8 cellular contexts compared by ENCODE assay signal in the genomic region with DNA sequence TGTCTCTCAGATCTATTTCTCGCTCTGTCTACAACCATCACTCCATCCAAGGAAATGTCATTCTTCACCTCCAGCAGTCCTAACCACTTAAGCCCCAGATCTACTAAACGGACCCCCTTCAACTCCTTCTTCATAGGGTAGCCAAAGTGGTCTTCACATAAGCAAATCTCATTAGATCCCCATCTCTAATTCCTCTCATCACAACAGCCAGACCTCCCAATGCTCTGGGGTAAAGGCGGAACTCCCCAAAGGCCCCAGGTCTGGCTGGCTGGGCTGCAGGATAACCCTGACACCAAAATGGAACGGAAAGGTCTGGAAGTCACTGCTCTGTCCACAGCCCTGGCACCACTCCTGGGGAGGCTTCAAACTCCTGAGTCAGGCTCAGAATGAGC. TPM values are rescaled to one million over a fixed set of nuclear protein-coding genes. Genes with fewer than 3 reads are reported as not detected.
A peak's percentile ranks its signal among the peaks of the same experiment; 100 is the strongest.
DNase-seq lines count a peak whose midpoint lies in the region; ATAC-seq and TF ChIP-seq lines count a peak whose summit lies in the region.

No MANE protein-coding gene starts in this region.

- no peak for TF ChIP-seq CTCF in gastroesophageal sphincter (IDR thresholded peaks at IDR 0.05)

- TF ChIP-seq POLR2A in gastroesophageal sphincter (IDR thresholded peaks at IDR 0.05): no peak

- H3K4me3 ChIP-seq in GM23248: no peak overlapping the region
- H3K4me3 ChIP-seq in gastroesophageal sphincter: no peak overlapping the region
- H3K4me3 ChIP-seq in skeletal muscle tissue (ENCODE audit: low read length in 3 of 3): peak overlapping the region in 2 of 3 donors; percentile 33 to 46

- H3K27ac Mint-ChIP-seq in T-cell: peak overlapping the region; percentile 6 to 75

- no peaks in the 10 kb centered on the region; the same call in 1 of the 2 replicates for H4K20me1 ChIP-seq in GM23248 (ENCODE audit: insufficient read depth)

- H3K27ac ChIP-seq in GM23248 (0 out of 2 replicates have a peak overlapping the region, but pooled peaks have one; percentile 13), gastroesophageal sphincter (peak overlapping the region; percentile 0 to 82 (median 78)), skeletal muscle tissue (ENCODE audit: low read depth, low read length) (peak overlapping the region; percentile 94)

- peaks cover 49 to 52% (median 51%) of the 10 kb centered on the region in 3 donors for H3K4me1 Mint-ChIP-seq in T-cell

- no peaks in the 10 kb centered on the region for H3K9me3 Mint-ChIP-seq in T-cell

- peaks cover 4% of the 10 kb centered on the region for H3K36me3 Mint-ChIP-seq in T-cell

- H3K79me2 ChIP-seq in GM23248 (ENCODE audit: insufficient read depth): peaks cover 93% of the 10 kb centered on the region

- no peaks in the 10 kb centered on the region for H3K9me3 ChIP-seq in GM23248 (ENCODE audit: low read depth)
- no peaks in the 10 kb centered on the region for H3K9me3 ChIP-seq in gastroesophageal sphincter
- no peaks in the 10 kb centered on the region for H3K9me3 ChIP-seq in skeletal muscle tissue (ENCODE audit: control insufficient read depth in 3 of 3, low read length in 3 of 3)

- peak overlapping the region in 1 of 3 donors; percentile 1 for H3K4me3 Mint-ChIP-seq in T-cell

- ATAC-seq in T-cell (replicated peaks in 1 of 4) (no peak), gastroesophageal sphincter (no peak), HG03039 (IDR thresholded peaks at IDR 0.05; ENCODE audit: unreplicated experiment) (no peak), GM21390 (IDR thresholded peaks at IDR 0.05; ENCODE audit: unreplicated experiment) (no peak)

- H3K9me2 ChIP-seq in GM23248 (ENCODE audit: insufficient read depth): no peaks in the 10 kb centered on the region

- POLR2A ChIA-PET in T-cell (lab: Charles Lee): interaction anchor here in 1 of 2 donors (0.5 kb wide), 1 partner anchor 61 kb away, joined by 3 read pairs; no protein-coding TSS in a partner anchor

- CTCF ChIA-PET in T-cell (lab: Charles Lee): interaction anchor here in 1 of 2 donors (0.6 kb wide), 1 partner anchor 365 kb away, joined by 5 read pairs; no protein-coding TSS in a partner anchor

- no peak for DNase-seq in GM23248
- no peak for DNase-seq in T-cell
- no peak for DNase-seq in SIG-M5 treated with dmso at 0.1 percent for 504 hours (lab: John Stamatoyannopoulos, UW; ENCODE audit: unreplicated experiment)
- no peak for DNase-seq in GF-D8 (lab: John Stamatoyannopoulos, UW)

- no peak for TF ChIP-seq EP300 in gastroesophageal sphincter (IDR thresholded peaks at IDR 0.05)

- no peaks in the 10 kb centered on the region for H3K27me3 Mint-ChIP-seq in T-cell

- WGBS in GM23248 (ENCODE audit: low coverage in 1 of 2, low lambda C conversion rate in 2 of 2, missing lambda C conversion rate in 2 of 2), 2 experiments: 35 to 40% methylated on average over 4 of the region's 4 CpGs
- WGBS in gastroesophageal sphincter (ENCODE audit: low coverage in 1 of 2), 2 donors: 13 to 33% methylated on average over 3 of the region's 4 CpGs

- no peaks in the 10 kb centered on the region for H3K27me3 ChIP-seq in GM23248 (replicated peaks; ENCODE audit: insufficient read depth)
- H3K27me3 ChIP-seq in gastroesophageal sphincter: no peaks in the 10 kb centered on the region
- H3K27me3 ChIP-seq in skeletal muscle tissue (ENCODE audit: control insufficient read depth in 3 of 3, insufficient read depth in 3 of 3, low read length in 3 of 3): no peaks in the 10 kb centered on the region

- no peak overlapping the region for H3K9ac ChIP-seq in GM23248
- peak overlapping the region; percentile 34 to 78 (median 56) for H3K9ac ChIP-seq in skeletal muscle tissue (ENCODE audit: low read depth in 1 of 3, low read length in 3 of 3)

- in situ Hi-C loops in GM23248 (cut with MboI): no loop called here

- H3K36me3 ChIP-seq in GM23248 (ENCODE audit: low read depth) (no peaks in the 10 kb centered on the region), gastroesophageal sphincter (peaks cover 0 to 6% of the 10 kb centered on the region in 2 donors), skeletal muscle tissue (ENCODE audit: control insufficient read depth in 3 of 3, insufficient read depth in 3 of 3, low read length in 3 of 3) (peaks cover 0 to 2% (median 0%) of the 10 kb centered on the region in 3 donors)

- H3K4me2 ChIP-seq in GM23248 (ENCODE audit: unreplicated experiment): peak overlapping the region; percentile 69

- H3K4me1 ChIP-seq in GM23248 (ENCODE audit: insufficient read depth) (peaks cover 20% of the 10 kb centered on the region), gastroesophageal sphincter (peaks cover 12 to 75% (median 44%) of the 10 kb centered on the region in 3 donors), skeletal muscle tissue (ENCODE audit: control insufficient read depth in 3 of 3, insufficient read depth in 3 of 3, low read length in 3 of 3) (peaks cover 51 to 61% (median 54%) of the 10 kb centered on the region in 3 donors)

- H2AFZ ChIP-seq in GM23248: no peak overlapping the region

- H3F3A ChIP-seq in GM23248 (ENCODE audit: insufficient read depth): peaks cover 18% of the 10 kb centered on the region; the same call in 1 of the 2 replicates

RNA-seq across cellular contexts. Expression of gene ST3GAL2, which starts 11.1 kb away (rescaled TPM):
- 28.8 and 32.5 TPM in 2 replicates for total RNA-seq in GM23248 (2014; rRNA removed; shearing (Covaris generic))
- polyA plus RNA-seq in GM23248 (2016; fragmentation: Nextera tagmentation; extraction: Ambion mirVana): 10.8 and 13.3 TPM in 2 replicates
- total RNA-seq in T-cell: 10 to 100 TPM; 18.9 to 35.1 (median 30.2) TPM
- total RNA-seq in gastroesophageal sphincter: 10 to 100 TPM; 17.6 to 35.6 (median 24.8) TPM
- total RNA-seq in skeletal muscle tissue: 24.5 TPM

RNA-seq across cellular contexts. Expression of gene FCSK, which starts 26.6 kb away (rescaled TPM):
- 6.1 and 6.8 TPM in 2 replicates for total RNA-seq in GM23248 (2014; rRNA removed; shearing (Covaris generic))
- polyA plus RNA-seq in GM23248 (2016; fragmentation: Nextera tagmentation; extraction: Ambion mirVana): 2.2 and 2.6 TPM in 2 replicates
- total RNA-seq in T-cell (10 to 100 TPM; 28.7 to 43.4 (median 37.9) TPM), gastroesophageal sphincter (10 to 100 TPM in 3 of 4 donors, 1 to 10 TPM in 1; 6.9 to 21.8 (median 12.4) TPM), skeletal muscle tissue (6.8 TPM)

Comparison
In these comparisons a context has a peak if more than half of its experiments do, and no peak if none do; other contexts are left out.
1. H3K27ac ChIP-seq: peak in every context shown above with its lines; median percentile 94 in skeletal muscle tissue; 78 in gastroesophageal sphincter; 13 in GM23248.
2. H3K4me3 ChIP-seq: peak in skeletal muscle tissue (2 of 3); none in GM23248 (single experiment) and gastroesophageal sphincter (0 of 2).